In the genomic region with DNA sequence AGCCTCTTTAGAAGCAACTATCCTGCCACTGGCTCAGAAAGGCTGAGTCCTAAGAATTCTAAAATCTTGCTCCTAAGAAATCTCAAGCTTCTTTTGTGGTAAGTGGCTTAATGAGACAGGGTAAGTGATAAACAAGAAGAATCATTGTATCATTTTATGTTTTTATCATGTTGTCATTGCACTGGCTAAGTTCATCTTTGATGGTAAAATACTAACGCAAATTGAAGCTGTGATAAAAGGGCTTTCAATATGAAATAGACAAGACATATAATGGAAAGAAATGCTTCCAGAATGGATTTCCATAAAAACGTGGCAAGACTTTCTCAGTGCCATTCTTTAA, we compare ENCODE assay signal across 1 cellular context.
TF ChIP-seq lines count a peak whose summit lies in the region.

No MANE protein-coding gene starts in this region.

TF ChIP-seq in GM12878, 131 proteins besides CTCF, POLR2A, EP300 and RAD21 (continued from another document):
- TF ChIP-seq IRF3 (IDR thresholded peaks at IDR 0.05) (no peak), SMAD5 (IDR thresholded peaks at IDR 0.05; ENCODE audit: low read depth) (no peak), KDM1A (IDR thresholded peaks at IDR 0.05; ENCODE audit: borderline replicate concordance) (no peak), BRCA1 (IDR thresholded peaks at IDR 0.05; ENCODE audit: low read depth, low read length) (no peak), EZH2 (IDR thresholded peaks at IDR 0.05; ENCODE audit: borderline replicate concordance, control insufficient read depth, low read depth, low read length) (no peak), TBL1XR1 (IDR thresholded peaks at IDR 0.05; ENCODE audit: low read depth, low read length) (no peak), PAX5 (IDR thresholded peaks at IDR 0.05; ENCODE audit: borderline replicate concordance, low read depth, low read length) (no peak), NR2C2 (IDR thresholded peaks at IDR 0.05; ENCODE audit: borderline replicate concordance, control insufficient read depth, insufficient read length, low read depth) (no peak), RAD51 (IDR thresholded peaks at IDR 0.05) (no peak), RBBP5 (conservative IDR thresholded peaks at IDR 0.05) (no peak), SUZ12 (IDR thresholded peaks at IDR 0.05; ENCODE audit: unreplicated experiment) (no peak), STAT3 (IDR thresholded peaks at IDR 0.05; ENCODE audit: low read depth, low read length) (no peak)
TF ChIP-seq in GM12878: peak in this region for 0.
